ENCODE assay signal across 10 cellular contexts in genomic region chr2:18311413-18311812, GRCh38.
DNase-seq lines count a peak whose midpoint lies in the region; ATAC-seq and TF ChIP-seq lines count a peak whose summit lies in the region.
"Had no signal": no experiment of that assay in that cellular context is flagged by ENCODE, and none has a peak within 500 bp of the region (broad histone marks: within the 10 kb centered on the region; RNA-seq: fewer than 3 reads in every experiment).

No MANE protein-coding gene starts in this region.

- peak; percentile 29; the same call in 1 of the 3 replicates for ATAC-seq in RWPE2 (ENCODE audit: low read depth)
- ATAC-seq in left lobe of liver: peak; percentile 36
- no peak for ATAC-seq in GM19467 (IDR thresholded peaks at IDR 0.05; ENCODE audit: unreplicated experiment)
- no peak for ATAC-seq in GM19463 (IDR thresholded peaks at IDR 0.05; ENCODE audit: unreplicated experiment)

- TF ChIP-seq CTCF in AG04449 (IDR thresholded peaks at IDR 0.05; ENCODE audit: insufficient read depth, low read length, missing control alignments): no peak
- TF ChIP-seq CTCF in RWPE2 (IDR thresholded peaks at IDR 0.05; ENCODE audit: poor library complexity, severe bottlenecking): no peak

- H3K4me3 ChIP-seq in AG04449 (ENCODE audit: low read depth, low read length) (no peak overlapping the region), RWPE2 (ENCODE audit: severe bottlenecking) (no peak overlapping the region)

- CTCF ChIA-PET in AG04449 (lab: Yijun Ruan, JAX): no interaction called here

- POLR2A ChIA-PET in AG04449 (lab: Yijun Ruan, JAX): no interaction called here

- H3K9me3 ChIP-seq in RWPE2 (ENCODE audit: severe bottlenecking): no peaks in the 10 kb centered on the region

- H3K27me3 ChIP-seq in RWPE2 (ENCODE audit: insufficient read depth, poor library complexity, severe bottlenecking): no peaks in the 10 kb centered on the region

- DNase-seq in AG04449 (ENCODE audit: low read depth, low spot score) (peak; percentile 85), M059J (ENCODE audit: low read depth) (peak; percentile 85), RWPE2 (ENCODE audit: low spot score) (no peak), left lobe of liver (ENCODE audit: low spot score) (no peak), pons (ENCODE audit: low spot score) (no peak), nucleus accumbens (lab: John Stamatoyannopoulos, UW) (no peak)
- DNase-seq: head of caudate nucleus, MM.1S had no signal

- H3K36me3 ChIP-seq in RWPE2 (ENCODE audit: low read depth): no peaks in the 10 kb centered on the region

- H3K27ac ChIP-seq in RWPE2 (ENCODE audit: poor library complexity, severe bottlenecking): no peak overlapping the region

- H3K4me1 ChIP-seq in RWPE2 (ENCODE audit: insufficient read depth, poor library complexity, severe bottlenecking): peaks cover 4% of the 10 kb centered on the region

Comparison
In these comparisons a context has a peak if more than half of its experiments do, and no peak if none do; other contexts are left out.
1. DNase-seq: peak in AG04449 (single experiment) and M059J (single experiment); none in RWPE2 (single experiment), left lobe of liver (single experiment), pons (single experiment) and nucleus accumbens (0 of 56).
2. ATAC-seq: peak in RWPE2 (single experiment) and left lobe of liver (single experiment); none in GM19467 (single experiment) and GM19463 (single experiment).